ENCODE assay signal across 12 cellular contexts in genomic region chr15:75149911-75150709, GRCh38. TPM values are rescaled to one million over a fixed set of nuclear protein-coding genes. Genes with fewer than 3 reads are reported as not detected.
DNase-seq lines count a peak whose midpoint lies in the region; FAIRE-seq and TF ChIP-seq lines count a peak whose summit lies in the region.
"Had no signal": no experiment of that assay in that cellular context is flagged by ENCODE, and none has a peak within 500 bp of the region (broad histone marks: within the 10 kb centered on the region; RNA-seq: fewer than 3 reads in every experiment).

No MANE protein-coding gene starts in this region.

- TF ChIP-seq EP300 in transverse colon (IDR thresholded peaks at IDR 0.05; ENCODE audit: low read depth): no peak

- TF ChIP-seq CTCF in fibroblast of pulmonary artery (IDR thresholded peaks at IDR 0.05; ENCODE audit: low read length, missing control alignments): no peak
- TF ChIP-seq CTCF in transverse colon (IDR thresholded peaks at IDR 0.05): no peak
- TF ChIP-seq CTCF in spleen (IDR thresholded peaks at IDR 0.05 in 8 of 11, conservative IDR thresholded peaks at IDR 0.05 in 3 of 11): no peak

- H3K4me3 ChIP-seq in SJCRH30: no peak overlapping the region
- H3K4me3 ChIP-seq in fibroblast of pulmonary artery (replicated peaks; ENCODE audit: low read depth, low read length): no peak overlapping the region
- no peak overlapping the region for H3K4me3 ChIP-seq in transverse colon
- H3K4me3 ChIP-seq in small intestine (ENCODE audit: low read depth in 1 of 2, low read length in 2 of 2): no peak overlapping the region
- H3K4me3 ChIP-seq in spleen: no peak overlapping the region
- H3K4me3 ChIP-seq: tibial nerve had no signal

- peaks cover 8% of the 10 kb centered on the region; the same call in 1 of the 2 replicates for H3K9me3 ChIP-seq in SJCRH30 (replicated peaks)
- peaks cover 0 to 5% of the 10 kb centered on the region in 2 donors for H3K9me3 ChIP-seq in transverse colon
- H3K9me3 ChIP-seq in small intestine (ENCODE audit: control insufficient read depth, low read depth): peaks cover 2% of the 10 kb centered on the region
- peaks cover 0 to 36% (median 25%) of the 10 kb centered on the region in 8 donors for H3K9me3 ChIP-seq in spleen

- DNase-seq in stimulated activated CD4-positive, alpha-beta T cell treated with anti-CD3 and anti-CD28 coated beads, Interleukin-4, amount 100 ng/mL, for 24 hours: peak; percentile 10
- DNase-seq in stimulated activated CD4-positive, alpha-beta T cell treated with anti-CD3 and anti-CD28 coated beads, Interleukin-1b, Interleukin-23, amount 100 ng/mL, for 48 hours: no peak
- DNase-seq in SJCRH30 (peak; percentile 42 to 53), fibroblast of pulmonary artery (ENCODE audit: low read depth) (peak; percentile 59), transverse colon (peak; percentile 35), small intestine (no peak), spleen (no peak)
- no peak for DNase-seq in stimulated activated naive CD4-positive, alpha-beta T cell treated with Interleukin-2 at 50 U/mL for 16 hours (lab: John Stamatoyannopoulos, UW)
- DNase-seq: CD8-positive, alpha-beta T cell; glutamatergic neuron; NCI-H1417 had no signal

- H3K36me3 ChIP-seq in SJCRH30 (no peaks in the 10 kb centered on the region), transverse colon (no peaks in the 10 kb centered on the region), small intestine (ENCODE audit: control insufficient read depth in 2 of 2, insufficient read depth in 2 of 2, low read length in 2 of 2) (no peaks in the 10 kb centered on the region), spleen (no peaks in the 10 kb centered on the region)
- H3K36me3 ChIP-seq: tibial nerve had no signal

- intact Hi-C loops in transverse colon (cut with DNase I; ENCODE audit: low total_unique reads): no loop called here
- intact Hi-C loops in spleen (cut with DNase I; ENCODE audit: low total_unique reads): no loop called here

- in situ Hi-C loops in transverse colon (cut with MboI; ENCODE audit: low pct_ligation_motif_present in 1 of 4, low pct_unique_long_range_greater_than_20kb in 1 of 4, low sequenced_read_pairs in 3 of 4): no loop called here

- FAIRE-seq in small intestine (lab: Jason Lieb, UNC): no peak

- H3K4me1 ChIP-seq in SJCRH30: peaks cover 16% of the 10 kb centered on the region
- H3K4me1 ChIP-seq in transverse colon: peaks cover 0 to 6% (median 0%) of the 10 kb centered on the region in 4 donors
- H3K4me1 ChIP-seq in small intestine (ENCODE audit: control insufficient read depth in 2 of 2, insufficient read depth in 1 of 2, low read depth in 1 of 2, low read length in 1 of 2): no peaks in the 10 kb centered on the region
- H3K4me1 ChIP-seq in spleen: peaks cover 0 to 40% (median 28%) of the 10 kb centered on the region in 6 donors

- no peak overlapping the region for H3K27ac ChIP-seq in SJCRH30
- no peak overlapping the region for H3K27ac ChIP-seq in transverse colon
- H3K27ac ChIP-seq in small intestine (ENCODE audit: low read depth in 1 of 2, low read length in 1 of 2): no peak overlapping the region
- no peak overlapping the region for H3K27ac ChIP-seq in spleen
- H3K27ac ChIP-seq: tibial nerve had no signal

- TF ChIP-seq POLR2A in transverse colon (IDR thresholded peaks at IDR 0.05) (no peak), spleen (IDR thresholded peaks at IDR 0.05) (no peak)

- no peaks in the 10 kb centered on the region for H3K27me3 ChIP-seq in SJCRH30
- H3K27me3 ChIP-seq in transverse colon: no peaks in the 10 kb centered on the region
- no peaks in the 10 kb centered on the region for H3K27me3 ChIP-seq in small intestine (ENCODE audit: control insufficient read depth in 2 of 2, insufficient read depth in 2 of 2, low read length in 2 of 2)
- H3K27me3 ChIP-seq in spleen (replicated peaks in 1 of 7): no peaks in the 10 kb centered on the region
- H3K27me3 ChIP-seq: tibial nerve had no signal

- 79 to 100% methylated on average over 1 to 4 of the region's 4 CpGs for WGBS in transverse colon (ENCODE audit: low coverage in 1 of 2), 2 donors
- WGBS in small intestine, 3 donors: 71 to 75% (median 72%) methylated on average over 4 of the region's 4 CpGs
- WGBS in spleen, 5 donors: 80 to 96% (median 87%) methylated on average over 4 of the region's 4 CpGs

RNA-seq across cellular contexts. Expression of gene C15orf39, which starts 51.6 kb away (rescaled TPM):
- 19.6 and 21.1 TPM in 2 replicates for total RNA-seq in SJCRH30 (2014; rRNA removed; shearing (Covaris generic))
- 10 to 100 TPM; 20.9 to 27.9 (median 26.7) TPM for total RNA-seq in transverse colon
- 10 to 100 TPM in 1 of 3 donors, 1 to 10 TPM in 2; 6.5 to 16.9 (median 6.9) TPM for polyA plus RNA-seq in small intestine
- 10 to 100 TPM; 56.0 to 70.2 (median 67.6) TPM for total RNA-seq in spleen
- 10 to 100 TPM in 1 of 3 donors, 1 to 10 TPM in 2; 6.9 to 19.3 (median 7.4) TPM for polyA plus RNA-seq in spleen

Comparison
In these comparisons a context has a peak if more than half of its experiments do, and no peak if none do; other contexts are left out.
1. DNase-seq: peak in stimulated activated CD4-positive, alpha-beta T cell treated with anti-CD3 and anti-CD28 coated beads, Interleukin-4, amount 100 ng/mL, for 24 hours (single experiment), SJCRH30 (2 of 2), fibroblast of pulmonary artery (single experiment) and transverse colon (single experiment); none in stimulated activated CD4-positive, alpha-beta T cell treated with anti-CD3 and anti-CD28 coated beads, Interleukin-1b, Interleukin-23, amount 100 ng/mL, for 48 hours (single experiment), small intestine (single experiment), stimulated activated naive CD4-positive, alpha-beta T cell treated with Interleukin-2 at 50 U/mL for 16 hours (single experiment) and spleen (single experiment).